In genomic region chr11:61769169-61769920, GRCh38 we compare ENCODE assay signal across 9 cellular contexts. TPM values are rescaled to one million over a fixed set of nuclear protein-coding genes. Genes with fewer than 3 reads are reported as not detected.
DNase-seq lines count a peak whose midpoint lies in the region; ATAC-seq, FAIRE-seq and TF ChIP-seq lines count a peak whose summit lies in the region.
"Had no signal": no experiment of that assay in that cellular context is flagged by ENCODE, and none has a peak within 500 bp of the region (broad histone marks: within the 10 kb centered on the region; RNA-seq: fewer than 3 reads in every experiment).

No MANE protein-coding gene starts in this region.

- FAIRE-seq in HepG2 (lab: Jason Lieb, UNC): peak; percentile 60

- CTCF ChIA-PET in PC-9 (lab: Charles Lee): interaction anchor here (0.7 kb wide), 1 partner anchor 37 kb away, joined by 3 read pairs; no protein-coding TSS in a partner anchor
- CTCF ChIA-PET in HepG2 (lab: Yijun Ruan, JAX; ENCODE audit: low intra/inter-chr PET ratio, low total read pairs): interaction anchor here (1.1 to 2.7 kb wide), 4 partner anchors 13 to 21 kb away, joined by 3 to 47 read pairs (median 16); partner anchors contain the start of gene MYRF
- CTCF ChIA-PET in mammary epithelial cell (lab: Charles Lee; ENCODE audit: low non-redundant PET): no interaction called here

- H3K27ac ChIP-seq in BLaER1 (peak overlapping the region; percentile 62), PC-9 (no peak overlapping the region), HepG2 (ENCODE audit: extremely low read length, insufficient read depth, low read length) (peak overlapping the region; percentile 91), mammary epithelial cell (ENCODE audit: insufficient read depth, low read depth, low read length) (no peak overlapping the region)
- H3K27ac ChIP-seq: parathyroid adenoma had no signal

- peak; percentile 91 for TF ChIP-seq RAD21 in HepG2 (CRISPR knock-in tag; IDR thresholded peaks at IDR 0.05)

- peaks cover 29% of the 10 kb centered on the region for H3K4me1 ChIP-seq in BLaER1
- H3K4me1 ChIP-seq in PC-9 (replicated peaks; ENCODE audit: insufficient read depth): peaks cover 6% of the 10 kb centered on the region
- peaks cover 81% of the 10 kb centered on the region for H3K4me1 ChIP-seq in HepG2 (ENCODE audit: insufficient read depth, low read length)
- no peaks in the 10 kb centered on the region for H3K4me1 ChIP-seq in mammary epithelial cell (ENCODE audit: insufficient read depth, low read length)
- H3K4me1 ChIP-seq: parathyroid adenoma had no signal

- peak in 1 of 2 experiments; percentile 17 for DNase-seq in PC-9
- peak; percentile 90 for DNase-seq in HepG2 (ENCODE audit: low spot score)
- no peak for DNase-seq in HPDE6-E6E7 (ENCODE audit: extremely low spot score)
- no peak for DNase-seq in mammary epithelial cell
- DNase-seq: CD4-positive, alpha-beta T cell; NCI-H1105 had no signal

- WGBS in HepG2 (ENCODE audit: low lambda C conversion rate): 12% methylated on average over 6 of the region's 33 CpGs
- 84% methylated on average over 21 of the region's 33 CpGs for WGBS in mammary epithelial cell (ENCODE audit: low coverage, missing lambda C conversion rate)

- TF ChIP-seq EP300 in HepG2 (IDR thresholded peaks at IDR 0.05; ENCODE audit: low read depth in 2 of 2, low read length in 2 of 2) (peak; percentile 58 to 83; a peak in 3 of 4 replicates), HepG2 (CRISPR knock-in tag; IDR thresholded peaks at IDR 0.05; ENCODE audit: borderline replicate concordance) (peak; percentile 72; the same call in 1 of the 2 replicates)

- no peak overlapping the region for H2AFZ ChIP-seq in PC-9
- H2AFZ ChIP-seq in HepG2 (ENCODE audit: low read length): no peak overlapping the region
- H2AFZ ChIP-seq in mammary epithelial cell (ENCODE audit: low read depth, low read length): no peak overlapping the region
- H2AFZ ChIP-seq: parathyroid adenoma had no signal

- in situ Hi-C loops in HepG2 (cut with HindIII; ENCODE audit: extremely low pct_ligation_motif_present, low pct_unique_long_range_greater_than_20kb): no loop called here
- in situ Hi-C loops in mammary epithelial cell (cut with MboI; ENCODE audit: low sequenced_read_pairs in 2 of 2): no loop called here

- dilution Hi-C loops in mammary epithelial cell (cut with HindIII; ENCODE audit: low sequenced_read_pairs): no loop called here

- peak in 1 of 2 experiments; percentile 30; a peak in 1 of 4 replicates for TF ChIP-seq POLR2A in HepG2 (IDR thresholded peaks at IDR 0.05; ENCODE audit: insufficient read depth in 1 of 2, low read depth in 2 of 2, low read length in 2 of 2)

- no peak overlapping the region for H3K4me3 ChIP-seq in BLaER1
- H3K4me3 ChIP-seq in PC-9: no peak overlapping the region
- H3K4me3 ChIP-seq in HepG2 (replicated peaks in 1 of 3; ENCODE audit: insufficient read depth in 1 of 3, low read depth in 2 of 3, low read length in 3 of 3): peak overlapping the region; percentile 46 to 66 (median 56); a peak in 5 of 6 replicates
- no peak overlapping the region for H3K4me3 ChIP-seq in mammary epithelial cell (replicated peaks in 1 of 3; ENCODE audit: insufficient read depth in 1 of 3, low read depth in 2 of 3, low read length in 3 of 3)

- H4K20me1 ChIP-seq in BLaER1: no peaks in the 10 kb centered on the region
- no peaks in the 10 kb centered on the region for H4K20me1 ChIP-seq in PC-9 (ENCODE audit: insufficient read depth)
- no peaks in the 10 kb centered on the region for H4K20me1 ChIP-seq in HepG2 (ENCODE audit: insufficient read depth, low read length)
- H4K20me1 ChIP-seq in mammary epithelial cell (ENCODE audit: insufficient read depth, low read length): no peaks in the 10 kb centered on the region

- POLR2A ChIA-PET in PC-9 (lab: Charles Lee; ENCODE audit: unreplicated experiment) (no interaction called here), HepG2 (lab: Yijun Ruan, JAX) (interaction anchor here (0.7 to 5.5 kb wide), 14 partner anchors 10 to 198 kb away, joined by 3 to 92 read pairs (median 6); partner anchors contain the start of genes FEN1, MYRF and TMEM258)

- H3K9me2 ChIP-seq in PC-9 (ENCODE audit: insufficient read depth): no peaks in the 10 kb centered on the region

- H3K79me2 ChIP-seq in PC-9 (ENCODE audit: low read depth): no peaks in the 10 kb centered on the region
- no peaks in the 10 kb centered on the region for H3K79me2 ChIP-seq in HepG2 (ENCODE audit: insufficient read depth, low read length)
- no peaks in the 10 kb centered on the region for H3K79me2 ChIP-seq in mammary epithelial cell (ENCODE audit: insufficient read depth, low read length)
- H3K79me2 ChIP-seq: parathyroid adenoma had no signal

- TF ChIP-seq CTCF in PC-9 (conservative IDR thresholded peaks at IDR 0.05): peak; percentile 29; the same call in 1 of the 2 replicates
- TF ChIP-seq CTCF in HepG2 (CRISPR knock-in tag; IDR thresholded peaks at IDR 0.05): peak; percentile 85
- no peak for TF ChIP-seq CTCF in mammary epithelial cell (conservative IDR thresholded peaks at IDR 0.05 in 1 of 2, IDR thresholded peaks at IDR 0.05 in 1 of 2; ENCODE audit: extremely low read depth in 1 of 2, insufficient read depth in 1 of 2, low read depth in 1 of 2, low read length in 2 of 2)

- ATAC-seq in HepG2 (peak; percentile 90), GM21723 (IDR thresholded peaks at IDR 0.05; ENCODE audit: unreplicated experiment) (no peak)

- H3F3A ChIP-seq in PC-9 (ENCODE audit: insufficient read depth, low read depth): 0 out of 2 replicates have a peak, but pooled peaks cover 4% of the 10 kb centered on the region

- peak overlapping the region; percentile 63 for H3K4me2 ChIP-seq in BLaER1
- H3K4me2 ChIP-seq in PC-9: no peak overlapping the region
- peak overlapping the region; percentile 91 for H3K4me2 ChIP-seq in HepG2 (ENCODE audit: low read depth, low read length)
- H3K4me2 ChIP-seq in mammary epithelial cell (ENCODE audit: insufficient read depth, low read depth, low read length): no peak overlapping the region

- H3K27me3 ChIP-seq in BLaER1 (no peaks in the 10 kb centered on the region), PC-9 (ENCODE audit: insufficient read depth, low read depth) (no peaks in the 10 kb centered on the region), HepG2 (ENCODE audit: control insufficient read depth in 1 of 2, insufficient read depth in 2 of 2, low read length in 2 of 2) (no peaks in the 10 kb centered on the region; a peak in 1 of 5 replicates), mammary epithelial cell (ENCODE audit: insufficient read depth, low read length) (no peaks in the 10 kb centered on the region)

- no peaks in the 10 kb centered on the region for H3K9me3 ChIP-seq in BLaER1
- no peaks in the 10 kb centered on the region for H3K9me3 ChIP-seq in PC-9 (ENCODE audit: insufficient read depth, low read depth)
- H3K9me3 ChIP-seq in HepG2 (ENCODE audit: low read length): no peaks in the 10 kb centered on the region
- H3K9me3 ChIP-seq in mammary epithelial cell (replicated peaks; ENCODE audit: insufficient read depth, low read length): no peaks in the 10 kb centered on the region

- H3K36me3 ChIP-seq in BLaER1 (no peaks in the 10 kb centered on the region), PC-9 (ENCODE audit: low read depth) (no peaks in the 10 kb centered on the region), HepG2 (replicated peaks in 1 of 2; ENCODE audit: control insufficient read depth in 1 of 2, insufficient read depth in 2 of 2, low read length in 2 of 2) (peaks cover 2 to 4% of the 10 kb centered on the region in 2 experiments; a peak in 1 of 5 replicates), mammary epithelial cell (ENCODE audit: insufficient read depth, low read length) (no peaks in the 10 kb centered on the region)

- intact Hi-C loops in PC-9 (cut with micrococcal nuclease; ENCODE audit: unreplicated experiment) (no loop called here), HepG2 (cut with micrococcal nuclease; ENCODE audit: unreplicated experiment) (loop anchor here (2.0 kb wide), 1 partner anchor 21 kb away; no protein-coding TSS in a partner anchor), mammary epithelial cell (cut with micrococcal nuclease) (no loop called here)

- H3K9ac ChIP-seq in BLaER1 (0 out of 2 replicates have a peak overlapping the region, but pooled peaks have one; percentile 41), HepG2 (ENCODE audit: insufficient read depth, low read depth, low read length) (peak overlapping the region; percentile 76), mammary epithelial cell (ENCODE audit: insufficient read depth, low read length) (no peak overlapping the region)
- H3K9ac ChIP-seq: parathyroid adenoma had no signal

- no TSS peak for BruUV-seq in PC-9 (replicated peaks; lab: Mats Ljungman, UMichigan)
- no TSS peak for BruUV-seq in HepG2 (replicated peaks; lab: Mats Ljungman, UMichigan)
- BruUV-seq in mammary epithelial cell (replicated peaks; lab: Mats Ljungman, UMichigan): no TSS peak

RNA-seq across cellular contexts. Expression of gene MYRF, which starts 16.9 kb away (rescaled TPM):
- 15.3 and 16.3 TPM in 2 replicates for total RNA-seq in PC-9 (2021)
- 7.9 and 10.2 TPM in 2 replicates for total RNA-seq in HepG2 (2016; rRNA removed; fragmentation: Illumina TruSeq; extraction: Trizol)
- 6.6 and 7.4 TPM in 2 replicates for total RNA-seq in HepG2 (2016; cell fraction: cytosol; rRNA removed; fragmentation: Illumina TruSeq; extraction: Trizol; ENCODE audit: low read depth)
- 6.8 and 10.3 TPM in 2 replicates for total RNA-seq in HepG2 (2016; cell fraction: insoluble cytoplasmic fraction; rRNA removed; fragmentation: Illumina TruSeq; extraction: Trizol)
- total RNA-seq in HepG2 (2016; cell fraction: membrane; rRNA removed; fragmentation: Illumina TruSeq; extraction: Trizol): 8.2 and 8.5 TPM in 2 replicates
- 16.7 and 20.6 TPM in 2 replicates for total RNA-seq in HepG2 (2016; cell fraction: nucleus; rRNA removed; fragmentation: Illumina TruSeq; extraction: Trizol)
- polyA plus RNA-seq in HepG2 (2011; rRNA removed): 25.9 and 33.2 TPM in 2 replicates
- polyA plus RNA-seq in HepG2 (2011; cell fraction: cytosol; rRNA removed): 17.4 and 19.1 TPM in 2 replicates
- 140 and 154 TPM in 2 replicates for polyA plus RNA-seq in HepG2 (2011; cell fraction: nucleus; rRNA removed)
- 27.5 and 41.4 TPM in 2 replicates for polyA plus RNA-seq in HepG2 (2012)
- polyA plus RNA-seq in HepG2 (2016; cell fraction: cytosol; fragmentation: Illumina TruSeq; extraction: Trizol; ENCODE audit: low read depth): 1.8 and 2.1 TPM in 2 replicates
- 12.8 and 17.2 TPM in 2 replicates for polyA plus RNA-seq in HepG2 (2016; cell fraction: insoluble cytoplasmic fraction; fragmentation: Illumina TruSeq; extraction: Trizol; ENCODE audit: low read depth)
- polyA plus RNA-seq in HepG2 (2016; cell fraction: membrane; fragmentation: Illumina TruSeq; extraction: Trizol; ENCODE audit: low read depth): 5.7 and 6.2 TPM in 2 replicates
- polyA plus RNA-seq in HepG2 (2016; cell fraction: nucleus; fragmentation: Illumina TruSeq; extraction: Trizol; ENCODE audit: insufficient read depth, low read depth): 69.8 and 76.1 TPM in 2 replicates
- polyA minus RNA-seq in HepG2 (2011; rRNA and poly(A)+ RNA removed; ENCODE audit: low replicate concordance): 2.9 and 52.2 TPM in 2 replicates
- 27.3 and 36.7 TPM in 2 replicates for polyA minus RNA-seq in HepG2 (2011; cell fraction: cytosol; rRNA and poly(A)+ RNA removed)
- polyA minus RNA-seq in HepG2 (2011; cell fraction: nucleus; rRNA and poly(A)+ RNA removed): 39.0 and 39.4 TPM in 2 replicates
- under 1 TPM; under 0.01 to 0.26 TPM for total RNA-seq in mammary epithelial cell
- 0.16 TPM for polyA plus RNA-seq in mammary epithelial cell
- polyA minus RNA-seq in mammary epithelial cell: not detected

RNA-seq across cellular contexts. Expression of gene TMEM258, which starts 23.1 kb away (rescaled TPM):
- total RNA-seq in PC-9 (2021) (141 and 217 TPM in 2 replicates), HepG2 (2016; rRNA removed; fragmentation: Illumina TruSeq; extraction: Trizol) (164 and 175 TPM in 2 replicates), mammary epithelial cell (10 to 100 TPM; 48.2 to 99.7 TPM)
- total RNA-seq in HepG2 (2016; cell fraction: cytosol; rRNA removed; fragmentation: Illumina TruSeq; extraction: Trizol; ENCODE audit: low read depth): 124 and 186 TPM in 2 replicates
- 157 and 180 TPM in 2 replicates for total RNA-seq in HepG2 (2016; cell fraction: insoluble cytoplasmic fraction; rRNA removed; fragmentation: Illumina TruSeq; extraction: Trizol)
- total RNA-seq in HepG2 (2016; cell fraction: membrane; rRNA removed; fragmentation: Illumina TruSeq; extraction: Trizol): 166 and 206 TPM in 2 replicates
- 83.5 and 96.3 TPM in 2 replicates for total RNA-seq in HepG2 (2016; cell fraction: nucleus; rRNA removed; fragmentation: Illumina TruSeq; extraction: Trizol)
- polyA plus RNA-seq in HepG2 (2011; rRNA removed) (363 and 424 TPM in 2 replicates), mammary epithelial cell (202 TPM)
- polyA plus RNA-seq in HepG2 (2011; cell fraction: cytosol; rRNA removed): 333 and 381 TPM in 2 replicates
- polyA plus RNA-seq in HepG2 (2011; cell fraction: nucleus; rRNA removed): 70.6 and 77.2 TPM in 2 replicates
- 225 and 301 TPM in 2 replicates for polyA plus RNA-seq in HepG2 (2012)
- polyA plus RNA-seq in HepG2 (2016; cell fraction: cytosol; fragmentation: Illumina TruSeq; extraction: Trizol; ENCODE audit: low read depth): 181 and 226 TPM in 2 replicates
- polyA plus RNA-seq in HepG2 (2016; cell fraction: insoluble cytoplasmic fraction; fragmentation: Illumina TruSeq; extraction: Trizol; ENCODE audit: low read depth): 187 and 188 TPM in 2 replicates
- polyA plus RNA-seq in HepG2 (2016; cell fraction: membrane; fragmentation: Illumina TruSeq; extraction: Trizol; ENCODE audit: low read depth): 185 and 215 TPM in 2 replicates
- 173 and 175 TPM in 2 replicates for polyA plus RNA-seq in HepG2 (2016; cell fraction: nucleus; fragmentation: Illumina TruSeq; extraction: Trizol; ENCODE audit: insufficient read depth, low read depth)
- polyA minus RNA-seq in HepG2 (2011; rRNA and poly(A)+ RNA removed; ENCODE audit: low replicate concordance): 153 and 413 TPM in 2 replicates
- polyA minus RNA-seq in HepG2 (2011; cell fraction: cytosol; rRNA and poly(A)+ RNA removed): 79.2 and 82.2 TPM in 2 replicates
- 54.3 and 55.7 TPM in 2 replicates for polyA minus RNA-seq in HepG2 (2011; cell fraction: nucleus; rRNA and poly(A)+ RNA removed)
- 79.7 TPM for polyA minus RNA-seq in mammary epithelial cell

RNA-seq across cellular contexts. Expression of gene FEN1, which starts 23.4 kb away (rescaled TPM):
- total RNA-seq in PC-9 (2021): 56.5 and 60.9 TPM in 2 replicates
- 102 and 116 TPM in 2 replicates for total RNA-seq in HepG2 (2016; rRNA removed; fragmentation: Illumina TruSeq; extraction: Trizol)
- total RNA-seq in HepG2 (2016; cell fraction: cytosol; rRNA removed; fragmentation: Illumina TruSeq; extraction: Trizol; ENCODE audit: low read depth): 9.9 and 12.9 TPM in 2 replicates
- 103 and 117 TPM in 2 replicates for total RNA-seq in HepG2 (2016; cell fraction: insoluble cytoplasmic fraction; rRNA removed; fragmentation: Illumina TruSeq; extraction: Trizol)
- total RNA-seq in HepG2 (2016; cell fraction: membrane; rRNA removed; fragmentation: Illumina TruSeq; extraction: Trizol): 25.3 and 31.0 TPM in 2 replicates
- total RNA-seq in HepG2 (2016; cell fraction: nucleus; rRNA removed; fragmentation: Illumina TruSeq; extraction: Trizol): 47.5 and 54.1 TPM in 2 replicates
- polyA plus RNA-seq in HepG2 (2011; rRNA removed): 10.9 and 12.4 TPM in 2 replicates
- 11.9 and 14.6 TPM in 2 replicates for polyA plus RNA-seq in HepG2 (2011; cell fraction: cytosol; rRNA removed)
- 4.0 and 5.3 TPM in 2 replicates for polyA plus RNA-seq in HepG2 (2011; cell fraction: nucleus; rRNA removed)
- 11.2 and 20.0 TPM in 2 replicates for polyA plus RNA-seq in HepG2 (2012)
- polyA plus RNA-seq in HepG2 (2016; cell fraction: cytosol; fragmentation: Illumina TruSeq; extraction: Trizol; ENCODE audit: low read depth): 5.2 and 7.1 TPM in 2 replicates
- 94.2 and 98.7 TPM in 2 replicates for polyA plus RNA-seq in HepG2 (2016; cell fraction: insoluble cytoplasmic fraction; fragmentation: Illumina TruSeq; extraction: Trizol; ENCODE audit: low read depth)
- polyA plus RNA-seq in HepG2 (2016; cell fraction: membrane; fragmentation: Illumina TruSeq; extraction: Trizol; ENCODE audit: low read depth): 12.2 and 15.7 TPM in 2 replicates
- 60.2 and 63.1 TPM in 2 replicates for polyA plus RNA-seq in HepG2 (2016; cell fraction: nucleus; fragmentation: Illumina TruSeq; extraction: Trizol; ENCODE audit: insufficient read depth, low read depth)
- polyA minus RNA-seq in HepG2 (2011; rRNA and poly(A)+ RNA removed; ENCODE audit: low replicate concordance): 25.3 and 218 TPM in 2 replicates
- polyA minus RNA-seq in HepG2 (2011; cell fraction: cytosol; rRNA and poly(A)+ RNA removed): 7.6 and 10.2 TPM in 2 replicates
- 10.8 and 11.8 TPM in 2 replicates for polyA minus RNA-seq in HepG2 (2011; cell fraction: nucleus; rRNA and poly(A)+ RNA removed)
- 10 to 100 TPM; 11.7 to 46.1 TPM for total RNA-seq in mammary epithelial cell
- polyA plus RNA-seq in mammary epithelial cell: 65.0 TPM
- polyA minus RNA-seq in mammary epithelial cell: 96.1 TPM

RNA-seq across cellular contexts. Expression of gene FADS1, which starts 47.5 kb away (rescaled TPM):
- total RNA-seq in PC-9 (2021): 114 and 150 TPM in 2 replicates
- 65.8 and 108 TPM in 2 replicates for total RNA-seq in HepG2 (2016; rRNA removed; fragmentation: Illumina TruSeq; extraction: Trizol)
- total RNA-seq in HepG2 (2016; cell fraction: cytosol; rRNA removed; fragmentation: Illumina TruSeq; extraction: Trizol; ENCODE audit: low read depth): 28.4 and 32.7 TPM in 2 replicates
- 63.3 and 108 TPM in 2 replicates for total RNA-seq in HepG2 (2016; cell fraction: insoluble cytoplasmic fraction; rRNA removed; fragmentation: Illumina TruSeq; extraction: Trizol)
- total RNA-seq in HepG2 (2016; cell fraction: membrane; rRNA removed; fragmentation: Illumina TruSeq; extraction: Trizol): 64.5 and 65.2 TPM in 2 replicates
- total RNA-seq in HepG2 (2016; cell fraction: nucleus; rRNA removed; fragmentation: Illumina TruSeq; extraction: Trizol): 91.8 and 110 TPM in 2 replicates
- 91.8 and 98.4 TPM in 2 replicates for polyA plus RNA-seq in HepG2 (2011; rRNA removed)
- 80.8 and 110 TPM in 2 replicates for polyA plus RNA-seq in HepG2 (2011; cell fraction: cytosol; rRNA removed)
- polyA plus RNA-seq in HepG2 (2011; cell fraction: nucleus; rRNA removed): 56.1 and 66.5 TPM in 2 replicates
- 70.6 and 81.6 TPM in 2 replicates for polyA plus RNA-seq in HepG2 (2012)
- 18.4 and 22.5 TPM in 2 replicates for polyA plus RNA-seq in HepG2 (2016; cell fraction: cytosol; fragmentation: Illumina TruSeq; extraction: Trizol; ENCODE audit: low read depth)
- polyA plus RNA-seq in HepG2 (2016; cell fraction: insoluble cytoplasmic fraction; fragmentation: Illumina TruSeq; extraction: Trizol; ENCODE audit: low read depth): 56.1 and 57.8 TPM in 2 replicates
- 34.4 and 36.5 TPM in 2 replicates for polyA plus RNA-seq in HepG2 (2016; cell fraction: membrane; fragmentation: Illumina TruSeq; extraction: Trizol; ENCODE audit: low read depth)
- 134 TPM in 2 replicates for polyA plus RNA-seq in HepG2 (2016; cell fraction: nucleus; fragmentation: Illumina TruSeq; extraction: Trizol; ENCODE audit: insufficient read depth, low read depth)
- polyA minus RNA-seq in HepG2 (2011; rRNA and poly(A)+ RNA removed; ENCODE audit: low replicate concordance): 305 and 789 TPM in 2 replicates
- 108 and 118 TPM in 2 replicates for polyA minus RNA-seq in HepG2 (2011; cell fraction: cytosol; rRNA and poly(A)+ RNA removed)
- polyA minus RNA-seq in HepG2 (2011; cell fraction: nucleus; rRNA and poly(A)+ RNA removed): 63.0 and 82.7 TPM in 2 replicates
- total RNA-seq in mammary epithelial cell: 10 to 100 TPM; 32.9 to 38.8 TPM
- polyA plus RNA-seq in mammary epithelial cell: 56.1 TPM
- polyA minus RNA-seq in mammary epithelial cell: 31.0 TPM

RNA-seq across cellular contexts. Expression of gene FADS2, which starts 58.8 kb away (rescaled TPM):
- total RNA-seq in PC-9 (2021) (223 and 514 TPM in 2 replicates), HepG2 (2016; rRNA removed; fragmentation: Illumina TruSeq; extraction: Trizol) (54.7 and 124 TPM in 2 replicates), mammary epithelial cell (100 to 1,000 TPM in 1 of 2 donors, 10 to 100 TPM in 1; 70.7 to 222 TPM)
- total RNA-seq in HepG2 (2016; cell fraction: cytosol; rRNA removed; fragmentation: Illumina TruSeq; extraction: Trizol; ENCODE audit: low read depth): 17.6 and 17.8 TPM in 2 replicates
- 51.3 and 120 TPM in 2 replicates for total RNA-seq in HepG2 (2016; cell fraction: insoluble cytoplasmic fraction; rRNA removed; fragmentation: Illumina TruSeq; extraction: Trizol)
- 42.1 and 45.1 TPM in 2 replicates for total RNA-seq in HepG2 (2016; cell fraction: membrane; rRNA removed; fragmentation: Illumina TruSeq; extraction: Trizol)
- 103 and 115 TPM in 2 replicates for total RNA-seq in HepG2 (2016; cell fraction: nucleus; rRNA removed; fragmentation: Illumina TruSeq; extraction: Trizol)
- polyA plus RNA-seq in HepG2 (2011; rRNA removed) (90.1 and 125 TPM in 2 replicates), mammary epithelial cell (314 TPM)
- polyA plus RNA-seq in HepG2 (2011; cell fraction: cytosol; rRNA removed): 66.9 and 93.5 TPM in 2 replicates
- polyA plus RNA-seq in HepG2 (2011; cell fraction: nucleus; rRNA removed): 77.8 and 97.6 TPM in 2 replicates
- polyA plus RNA-seq in HepG2 (2012): 111 and 112 TPM in 2 replicates
- polyA plus RNA-seq in HepG2 (2016; cell fraction: cytosol; fragmentation: Illumina TruSeq; extraction: Trizol; ENCODE audit: low read depth): 16.3 and 18.5 TPM in 2 replicates
- polyA plus RNA-seq in HepG2 (2016; cell fraction: insoluble cytoplasmic fraction; fragmentation: Illumina TruSeq; extraction: Trizol; ENCODE audit: low read depth): 43.7 and 53.6 TPM in 2 replicates
- 27.1 and 32.3 TPM in 2 replicates for polyA plus RNA-seq in HepG2 (2016; cell fraction: membrane; fragmentation: Illumina TruSeq; extraction: Trizol; ENCODE audit: low read depth)
- polyA plus RNA-seq in HepG2 (2016; cell fraction: nucleus; fragmentation: Illumina TruSeq; extraction: Trizol; ENCODE audit: insufficient read depth, low read depth): 153 and 164 TPM in 2 replicates
- 240 and 324 TPM in 2 replicates for polyA minus RNA-seq in HepG2 (2011; rRNA and poly(A)+ RNA removed; ENCODE audit: low replicate concordance)
- 65.5 and 71.3 TPM in 2 replicates for polyA minus RNA-seq in HepG2 (2011; cell fraction: cytosol; rRNA and poly(A)+ RNA removed)
- polyA minus RNA-seq in HepG2 (2011; cell fraction: nucleus; rRNA and poly(A)+ RNA removed): 23.2 and 36.6 TPM in 2 replicates
- polyA minus RNA-seq in mammary epithelial cell: 502 TPM

Comparison
In these comparisons a context has a peak if more than half of its experiments do, and no peak if none do; other contexts are left out.
1. H3K27ac ChIP-seq: peak in BLaER1 (single experiment) and HepG2 (single experiment); none in PC-9 (single experiment) and mammary epithelial cell (single experiment).
2. H3K4me2 ChIP-seq: peak in BLaER1 (single experiment) and HepG2 (single experiment); none in PC-9 (single experiment) and mammary epithelial cell (single experiment).
3. H3K4me3 ChIP-seq: peak in HepG2 (3 of 3); none in BLaER1 (single experiment), PC-9 (single experiment) and mammary epithelial cell (0 of 3).
4. CTCF ChIP-seq: peak in PC-9 (single experiment) and HepG2 (single experiment); none in mammary epithelial cell (0 of 2).